ENCODE assay signal across 10 cellular contexts in the genomic region with DNA sequence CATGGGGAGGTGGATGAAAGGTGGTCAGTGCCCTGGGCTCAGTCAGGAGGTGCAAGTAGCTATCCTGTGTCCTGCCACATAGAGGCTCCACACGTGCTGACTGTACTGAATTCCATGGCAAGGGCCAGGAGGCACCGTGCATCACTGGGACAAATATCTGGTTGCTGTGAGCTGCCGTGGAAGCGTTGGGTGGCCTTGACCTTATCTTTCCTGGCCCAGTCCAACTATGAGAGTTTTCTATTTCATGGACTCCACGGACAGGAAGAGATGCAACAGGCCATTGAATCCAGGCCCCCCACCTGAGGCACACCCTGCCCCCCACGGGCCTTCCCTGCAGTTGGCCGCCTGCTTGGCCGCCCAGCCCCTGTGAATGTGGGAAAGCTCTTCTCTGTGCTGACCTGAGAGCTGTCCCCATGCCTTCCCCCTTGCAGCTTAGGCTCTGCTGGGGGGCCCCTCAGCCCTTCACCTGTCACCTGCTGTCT. TPM values are rescaled to one million over a fixed set of nuclear protein-coding genes. Genes with fewer than 3 reads are reported as not detected.
A peak's percentile ranks its signal among the peaks of the same experiment; 100 is the strongest.
DNase-seq lines count a peak whose midpoint lies in the region; ATAC-seq, FAIRE-seq and TF ChIP-seq lines count a peak whose summit lies in the region.
"Had no signal": no experiment of that assay in that cellular context is flagged by ENCODE, and none has a peak within 500 bp of the region (broad histone marks: within the 10 kb centered on the region; RNA-seq: fewer than 3 reads in every experiment).

No MANE protein-coding gene starts in this region.

- no peaks in the 10 kb centered on the region for H3K9me3 Mint-ChIP-seq in natural killer cell treated with Interleukin-12 subunit alpha and Interleukin-12 subunit beta and Interleukin-15 and Interleukin-18, amount 100 ng/mL, for 72 hours
- H3K9me3 Mint-ChIP-seq in natural killer cell (no peaks in the 10 kb centered on the region), type B pancreatic cell (no peaks in the 10 kb centered on the region)
- no peaks in the 10 kb centered on the region for H3K9me3 Mint-ChIP-seq in CD8-positive, alpha-beta T cell

- no peak for ATAC-seq in natural killer cell treated with Interleukin-12 subunit alpha and Interleukin-12 subunit beta and Interleukin-15 and Interleukin-18, amount 100 ng/mL, for 72 hours
- no peak for ATAC-seq in natural killer cell
- peak; percentile 58 for ATAC-seq in HepG2
- ATAC-seq in CD8-positive, alpha-beta T cell, result no peak

- FAIRE-seq in HepG2 (lab: Jason Lieb, UNC), result peak; percentile 79

- TF ChIP-seq CTCF in natural killer cell (IDR thresholded peaks at IDR 0.05) (no peak), HepG2 (CRISPR knock-in tag; IDR thresholded peaks at IDR 0.05) (peak; percentile 45), type B pancreatic cell (conservative IDR thresholded peaks at IDR 0.05) (no peak)
- TF ChIP-seq CTCF in CD8-positive, alpha-beta T cell (IDR thresholded peaks at IDR 0.05), result no peak

- H3K4me2 ChIP-seq in HepG2 (ENCODE audit: low read depth, low read length), result peak overlapping the region; percentile 81

- H3K79me2 ChIP-seq in HepG2 (ENCODE audit: insufficient read depth, low read length), result peaks cover 28% of the 10 kb centered on the region

- TF ChIP-seq RAD21 in HepG2 (CRISPR knock-in tag; IDR thresholded peaks at IDR 0.05), result peak; percentile 38; the same call in 1 of the 2 replicates

- peaks cover 4% of the 10 kb centered on the region; the same call in 1 of the 2 replicates for H4K20me1 ChIP-seq in HepG2 (ENCODE audit: insufficient read depth, low read length)

- CTCF ChIA-PET in HepG2 (lab: Yijun Ruan, JAX; ENCODE audit: low intra/inter-chr PET ratio, low total read pairs), result no interaction called here
- CTCF ChIA-PET in CD8-positive, alpha-beta T cell (lab: Charles Lee), result interaction anchor here (2.4 kb wide), 1 partner anchor 9 kb away, joined by 9 read pairs; no protein-coding TSS in a partner anchor

- no peak overlapping the region for H3K27ac Mint-ChIP-seq in natural killer cell treated with Interleukin-12 subunit alpha and Interleukin-12 subunit beta and Interleukin-15 and Interleukin-18, amount 100 ng/mL, for 72 hours
- peak overlapping the region in 1 of 2 donors; percentile 98 for H3K27ac Mint-ChIP-seq in natural killer cell
- H3K27ac Mint-ChIP-seq in type B pancreatic cell, result peak overlapping the region; percentile 96
- no peak overlapping the region for H3K27ac Mint-ChIP-seq in CD8-positive, alpha-beta T cell

- peak overlapping the region; percentile 97 for H3K4me3 ChIP-seq in adipocyte (ENCODE audit: low read length)
- peak overlapping the region; percentile 79 to 86 (median 84); a peak in 4 of 6 replicates for H3K4me3 ChIP-seq in HepG2 (replicated peaks in 1 of 3; ENCODE audit: insufficient read depth in 1 of 3, low read depth in 2 of 3, low read length in 3 of 3)
- no peak overlapping the region for H3K4me3 ChIP-seq in CD8-positive, alpha-beta T cell (ENCODE audit: low read depth, low read length)

- H3K9me3 ChIP-seq in adipocyte (ENCODE audit: control insufficient read depth, low read length) (no peaks in the 10 kb centered on the region), HepG2 (ENCODE audit: low read length) (no peaks in the 10 kb centered on the region)
- H3K9me3 ChIP-seq in CD8-positive, alpha-beta T cell (ENCODE audit: low read length), result no peaks in the 10 kb centered on the region

- H3K9ac ChIP-seq in adipocyte (ENCODE audit: low read length), result peak overlapping the region; percentile 99
- H3K9ac ChIP-seq in HepG2 (ENCODE audit: insufficient read depth, low read depth, low read length), result peak overlapping the region; percentile 94

- TF ChIP-seq EP300 in HepG2 (IDR thresholded peaks at IDR 0.05; ENCODE audit: low read depth in 2 of 2, low read length in 2 of 2) (no peak), HepG2 (CRISPR knock-in tag; IDR thresholded peaks at IDR 0.05; ENCODE audit: borderline replicate concordance) (no peak)

- no peaks in the 10 kb centered on the region for H3K27me3 Mint-ChIP-seq in natural killer cell treated with Interleukin-12 subunit alpha and Interleukin-12 subunit beta and Interleukin-15 and Interleukin-18, amount 100 ng/mL, for 72 hours
- no peaks in the 10 kb centered on the region for H3K27me3 Mint-ChIP-seq in natural killer cell (ENCODE audit: low read depth in 2 of 2)
- no peaks in the 10 kb centered on the region for H3K27me3 Mint-ChIP-seq in type B pancreatic cell
- H3K27me3 Mint-ChIP-seq in CD8-positive, alpha-beta T cell (ENCODE audit: low read depth), result no peaks in the 10 kb centered on the region

- TF ChIP-seq POLR2A in HepG2 (IDR thresholded peaks at IDR 0.05; ENCODE audit: insufficient read depth in 1 of 2, low read depth in 2 of 2, low read length in 2 of 2), result 0 out of 4 replicates have a peak, but pooled peaks of 1 of the 2 experiments have one; percentile 31

- peak overlapping the region; percentile 88 for H3K27ac ChIP-seq in HepG2 (ENCODE audit: extremely low read length, insufficient read depth, low read length)
- no peak overlapping the region for H3K27ac ChIP-seq in CD8-positive, alpha-beta T cell (ENCODE audit: low read depth, low read length)

- WGBS in HepG2 (ENCODE audit: low lambda C conversion rate), result 28% methylated on average over 8 of the region's 8 CpGs

- in situ Hi-C loops in HepG2 (cut with HindIII; ENCODE audit: extremely low pct_ligation_motif_present, low pct_unique_long_range_greater_than_20kb), result no loop called here

- no TSS peak for BruUV-seq in HepG2 (replicated peaks; lab: Mats Ljungman, UMichigan)

- peaks cover 18 to 20% of the 10 kb centered on the region in 2 donors for H3K4me1 Mint-ChIP-seq in natural killer cell treated with Interleukin-12 subunit alpha and Interleukin-12 subunit beta and Interleukin-15 and Interleukin-18, amount 100 ng/mL, for 72 hours (ENCODE audit: low read depth in 2 of 2)
- H3K4me1 Mint-ChIP-seq in natural killer cell, result peaks cover 18 to 20% of the 10 kb centered on the region in 2 donors
- peaks cover 13% of the 10 kb centered on the region for H3K4me1 Mint-ChIP-seq in type B pancreatic cell (ENCODE audit: unreplicated experiment)
- peaks cover 28% of the 10 kb centered on the region for H3K4me1 Mint-ChIP-seq in CD8-positive, alpha-beta T cell (ENCODE audit: low read depth)

- H3K36me3 ChIP-seq in adipocyte (ENCODE audit: control insufficient read depth, insufficient read depth, low read length, severe bottlenecking) (peaks cover 36% of the 10 kb centered on the region), HepG2 (replicated peaks in 1 of 2; ENCODE audit: control insufficient read depth in 1 of 2, insufficient read depth in 2 of 2, low read length in 2 of 2) (peaks cover 16 to 26% of the 10 kb centered on the region in 2 experiments; a peak in 4 of 5 replicates)
- peaks cover 16% of the 10 kb centered on the region for H3K36me3 ChIP-seq in CD8-positive, alpha-beta T cell (ENCODE audit: insufficient read depth, low read length)

- intact Hi-C loops in natural killer cell (cut with micrococcal nuclease) (no loop called here), HepG2 (cut with micrococcal nuclease; ENCODE audit: unreplicated experiment) (no loop called here)
- intact Hi-C loops in CD8-positive, alpha-beta T cell (cut with DNase I, micrococcal nuclease), result loop anchor here (5.0 to 10.0 kb wide), 3 partner anchors 168 to 331 kb away; partner anchors contain the start of genes TOMM5 (in 1 of the 2), TRMT10B (in 1 of the 2) and ZCCHC7 (in 1 of the 2)

- H3K4me1 ChIP-seq in adipocyte (ENCODE audit: control insufficient read depth, insufficient read depth, low read length) (peaks cover 30% of the 10 kb centered on the region), HepG2 (ENCODE audit: insufficient read depth, low read length) (peaks cover 37% of the 10 kb centered on the region)
- H3K4me1 ChIP-seq in CD8-positive, alpha-beta T cell (ENCODE audit: insufficient read depth, low read length), result peaks cover 20% of the 10 kb centered on the region

- peak overlapping the region; percentile 94 for H3K4me3 Mint-ChIP-seq in natural killer cell treated with Interleukin-12 subunit alpha and Interleukin-12 subunit beta and Interleukin-15 and Interleukin-18, amount 100 ng/mL, for 72 hours
- H3K4me3 Mint-ChIP-seq in natural killer cell (no peak overlapping the region), type B pancreatic cell (peak overlapping the region; percentile 94)
- H3K4me3 Mint-ChIP-seq in CD8-positive, alpha-beta T cell, result no peak overlapping the region

- H2AFZ ChIP-seq in HepG2 (ENCODE audit: low read length), result no peak overlapping the region

- no peaks in the 10 kb centered on the region for H3K36me3 Mint-ChIP-seq in natural killer cell treated with Interleukin-12 subunit alpha and Interleukin-12 subunit beta and Interleukin-15 and Interleukin-18, amount 100 ng/mL, for 72 hours
- no peaks in the 10 kb centered on the region for H3K36me3 Mint-ChIP-seq in natural killer cell
- H3K36me3 Mint-ChIP-seq in type B pancreatic cell, result peaks cover 8% of the 10 kb centered on the region
- H3K36me3 Mint-ChIP-seq in CD8-positive, alpha-beta T cell, result peaks cover 38% of the 10 kb centered on the region

- H3K27me3 ChIP-seq in adipocyte (replicated peaks; ENCODE audit: control insufficient read depth, insufficient read depth, low read length) (no peaks in the 10 kb centered on the region), HepG2 (ENCODE audit: control insufficient read depth in 1 of 2, insufficient read depth in 2 of 2, low read length in 2 of 2) (no peaks in the 10 kb centered on the region)
- H3K27me3 ChIP-seq in CD8-positive, alpha-beta T cell (ENCODE audit: insufficient read depth, low read length), result no peaks in the 10 kb centered on the region

- DNase-seq in natural killer cell treated with Interleukin-12 subunit alpha and Interleukin-12 subunit beta and Interleukin-15 and Interleukin-18, amount 100 ng/mL, for 72 hours (ENCODE audit: low spot score), result no peak
- DNase-seq in natural killer cell (no peak), adipocyte (ENCODE audit: low read depth) (no peak), HepG2 (ENCODE audit: low spot score) (peak; percentile 62), type B pancreatic cell (ENCODE audit: extremely low spot score, unreplicated experiment) (no peak), NCI-H2171 (lab: John Stamatoyannopoulos, UW) (no peak), NCI-H524 treated with DMSO at 0.1 percent for 48 hours (lab: John Stamatoyannopoulos, UW) (no peak)
- no peak for DNase-seq in CD8-positive, alpha-beta T cell
- DNase-seq: MV-4-11, OCI-M1 had no signal

- POLR2A ChIA-PET in HepG2 (lab: Yijun Ruan, JAX), result interaction anchor here (1.0 to 3.6 kb wide), 2 partner anchors 16 to 42 kb away, joined by 3 to 34 read pairs; partner anchors contain the start of gene ZBTB5
- POLR2A ChIA-PET in CD8-positive, alpha-beta T cell (lab: Charles Lee), result no interaction called here

RNA-seq across cellular contexts. Expression of gene GRHPR, which starts 1.7 kb away (rescaled TPM):
- 10 to 100 TPM; 53.4 to 66.1 TPM for total RNA-seq in natural killer cell treated with Interleukin-12 subunit alpha and Interleukin-12 subunit beta and Interleukin-15 and Interleukin-18, amount 100 ng/mL, for 72 hours
- 10 to 100 TPM; 38.1 to 55.6 (median 41.1) TPM for total RNA-seq in natural killer cell
- 115 and 127 TPM in 2 replicates for total RNA-seq in HepG2 (2016; rRNA removed; fragmentation: Illumina TruSeq; extraction: Trizol)
- total RNA-seq in HepG2 (2016; cell fraction: cytosol; rRNA removed; fragmentation: Illumina TruSeq; extraction: Trizol; ENCODE audit: low read depth), result 58.9 and 75.1 TPM in 2 replicates
- total RNA-seq in HepG2 (2016; cell fraction: insoluble cytoplasmic fraction; rRNA removed; fragmentation: Illumina TruSeq; extraction: Trizol), result 119 and 128 TPM in 2 replicates
- 66.5 and 84.7 TPM in 2 replicates for total RNA-seq in HepG2 (2016; cell fraction: membrane; rRNA removed; fragmentation: Illumina TruSeq; extraction: Trizol)
- 73.9 and 76.5 TPM in 2 replicates for total RNA-seq in HepG2 (2016; cell fraction: nucleus; rRNA removed; fragmentation: Illumina TruSeq; extraction: Trizol)
- 113 and 127 TPM in 2 replicates for polyA plus RNA-seq in HepG2 (2011; rRNA removed)
- 126 and 161 TPM in 2 replicates for polyA plus RNA-seq in HepG2 (2011; cell fraction: cytosol; rRNA removed)
- 121 and 122 TPM in 2 replicates for polyA plus RNA-seq in HepG2 (2011; cell fraction: nucleus; rRNA removed)
- 66.2 and 76.0 TPM in 2 replicates for polyA plus RNA-seq in HepG2 (2012)
- polyA plus RNA-seq in HepG2 (2016; cell fraction: cytosol; fragmentation: Illumina TruSeq; extraction: Trizol; ENCODE audit: low read depth), result 48.7 and 72.2 TPM in 2 replicates
- polyA plus RNA-seq in HepG2 (2016; cell fraction: insoluble cytoplasmic fraction; fragmentation: Illumina TruSeq; extraction: Trizol; ENCODE audit: low read depth), result 135 and 143 TPM in 2 replicates
- polyA plus RNA-seq in HepG2 (2016; cell fraction: membrane; fragmentation: Illumina TruSeq; extraction: Trizol; ENCODE audit: low read depth), result 58.4 and 72.9 TPM in 2 replicates
- 111 and 117 TPM in 2 replicates for polyA plus RNA-seq in HepG2 (2016; cell fraction: nucleus; fragmentation: Illumina TruSeq; extraction: Trizol; ENCODE audit: insufficient read depth, low read depth)
- 126 and 157 TPM in 2 replicates for polyA minus RNA-seq in HepG2 (2011; rRNA and poly(A)+ RNA removed; ENCODE audit: low replicate concordance)
- 42.8 and 47.7 TPM in 2 replicates for polyA minus RNA-seq in HepG2 (2011; cell fraction: cytosol; rRNA and poly(A)+ RNA removed)
- polyA minus RNA-seq in HepG2 (2011; cell fraction: nucleus; rRNA and poly(A)+ RNA removed), result 54.1 and 61.8 TPM in 2 replicates
- 81.6 and 109 TPM in 2 replicates for total RNA-seq in type B pancreatic cell (ENCODE audit: low replicate concordance)
- 10 to 100 TPM; 25.5 to 25.8 TPM for total RNA-seq in CD8-positive, alpha-beta T cell

RNA-seq across cellular contexts. Expression of gene ZBTB5, which starts 41.0 kb away (rescaled TPM):
- total RNA-seq in natural killer cell treated with Interleukin-12 subunit alpha and Interleukin-12 subunit beta and Interleukin-15 and Interleukin-18, amount 100 ng/mL, for 72 hours, result 1 to 10 TPM; 8.5 TPM
- total RNA-seq in natural killer cell, result 10 to 100 TPM; 12.6 to 14.2 (median 13.3) TPM
- total RNA-seq in HepG2 (2016; rRNA removed; fragmentation: Illumina TruSeq; extraction: Trizol), result 12.5 and 15.2 TPM in 2 replicates
- 0.81 and 0.88 TPM in 2 replicates for total RNA-seq in HepG2 (2016; cell fraction: cytosol; rRNA removed; fragmentation: Illumina TruSeq; extraction: Trizol; ENCODE audit: low read depth)
- 12.4 and 14.4 TPM in 2 replicates for total RNA-seq in HepG2 (2016; cell fraction: insoluble cytoplasmic fraction; rRNA removed; fragmentation: Illumina TruSeq; extraction: Trizol)
- 5.8 and 6.1 TPM in 2 replicates for total RNA-seq in HepG2 (2016; cell fraction: membrane; rRNA removed; fragmentation: Illumina TruSeq; extraction: Trizol)
- 11.2 and 13.3 TPM in 2 replicates for total RNA-seq in HepG2 (2016; cell fraction: nucleus; rRNA removed; fragmentation: Illumina TruSeq; extraction: Trizol)
- polyA plus RNA-seq in HepG2 (2011; rRNA removed), result 19.7 and 20.5 TPM in 2 replicates
- 14.8 and 16.3 TPM in 2 replicates for polyA plus RNA-seq in HepG2 (2011; cell fraction: cytosol; rRNA removed)
- 25.4 and 27.5 TPM in 2 replicates for polyA plus RNA-seq in HepG2 (2011; cell fraction: nucleus; rRNA removed)
- 10.3 and 11.9 TPM in 2 replicates for polyA plus RNA-seq in HepG2 (2012)
- 0.35 and 0.64 TPM in 2 replicates for polyA plus RNA-seq in HepG2 (2016; cell fraction: cytosol; fragmentation: Illumina TruSeq; extraction: Trizol; ENCODE audit: low read depth)
- 11.5 and 11.7 TPM in 2 replicates for polyA plus RNA-seq in HepG2 (2016; cell fraction: insoluble cytoplasmic fraction; fragmentation: Illumina TruSeq; extraction: Trizol; ENCODE audit: low read depth)
- 3.5 and 4.3 TPM in 2 replicates for polyA plus RNA-seq in HepG2 (2016; cell fraction: membrane; fragmentation: Illumina TruSeq; extraction: Trizol; ENCODE audit: low read depth)
- 16.5 and 19.6 TPM in 2 replicates for polyA plus RNA-seq in HepG2 (2016; cell fraction: nucleus; fragmentation: Illumina TruSeq; extraction: Trizol; ENCODE audit: insufficient read depth, low read depth)
- 29.3 and 36.6 TPM in 2 replicates for polyA minus RNA-seq in HepG2 (2011; rRNA and poly(A)+ RNA removed; ENCODE audit: low replicate concordance)
- polyA minus RNA-seq in HepG2 (2011; cell fraction: cytosol; rRNA and poly(A)+ RNA removed), result 11.4 and 13.4 TPM in 2 replicates
- polyA minus RNA-seq in HepG2 (2011; cell fraction: nucleus; rRNA and poly(A)+ RNA removed), result 23.9 and 25.2 TPM in 2 replicates
- total RNA-seq in type B pancreatic cell (ENCODE audit: low replicate concordance), result 22.6 and 25.9 TPM in 2 replicates
- 10 to 100 TPM; 18.5 to 18.7 TPM for total RNA-seq in CD8-positive, alpha-beta T cell

Comparison
In these comparisons a context has a peak if more than half of its experiments do, and no peak if none do; other contexts are left out.
1. H3K4me3 Mint-ChIP-seq: peak in natural killer cell treated with Interleukin-12 subunit alpha and Interleukin-12 subunit beta and Interleukin-15 and Interleukin-18, amount 100 ng/mL, for 72 hours (single experiment) and type B pancreatic cell (single experiment); none in natural killer cell (single experiment) and CD8-positive, alpha-beta T cell (single experiment).
2. intact Hi-C loops: an anchor here in CD8-positive, alpha-beta T cell (5.0 to 10.0 kb wide); none called in natural killer cell and HepG2.